In the genomic region with DNA sequence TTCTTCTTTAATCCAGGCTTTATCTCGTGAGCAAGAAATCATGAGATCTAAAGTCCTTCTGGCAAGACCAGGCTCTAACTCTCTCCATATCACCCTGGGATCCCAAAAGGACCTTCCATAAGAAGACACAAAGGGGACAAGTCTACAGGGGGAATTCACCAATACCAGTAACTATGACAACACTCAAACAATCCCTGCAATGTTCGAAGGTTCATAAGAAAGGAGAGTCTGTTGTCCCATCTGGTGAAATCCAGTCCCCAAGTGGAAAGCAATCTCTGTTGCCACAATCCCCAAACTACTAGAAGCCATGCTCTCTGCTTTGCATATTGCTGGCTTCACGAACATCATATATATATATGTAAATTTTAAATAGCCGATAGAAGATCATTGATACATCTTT, we compare ENCODE assay signal across 19 cellular contexts.
"Had no signal": no experiment of that assay in that cellular context is flagged by ENCODE, and none has a peak within 500 bp of the region (broad histone marks: within the 10 kb centered on the region; RNA-seq: fewer than 3 reads in every experiment).

No MANE protein-coding gene starts in this region.

- H3K27me3 Mint-ChIP-seq: activated CD8-positive, alpha-beta memory T cell treated with anti-CD3 and anti-CD28 coated beads, Interleukin-2, amount 10 ng/mL, durations not matched to agents 7 days and 5 days; activated naive CD8-positive, alpha-beta T cell; activated T-cell treated with anti-CD3 and anti-CD28 coated beads, Interleukin-2, amount 50 U/mL, for 24 hours had no signal

- H3K4me3 Mint-ChIP-seq: activated CD8-positive, alpha-beta memory T cell treated with anti-CD3 and anti-CD28 coated beads, Interleukin-2, amount 10 ng/mL, durations not matched to agents 7 days and 5 days; activated naive CD8-positive, alpha-beta T cell; activated T-cell treated with anti-CD3 and anti-CD28 coated beads, Interleukin-2, amount 50 U/mL, for 24 hours; natural killer cell had no signal

- H3K36me3 Mint-ChIP-seq: natural killer cell had no signal

- H3K9me3 Mint-ChIP-seq: activated T-cell treated with anti-CD3 and anti-CD28 coated beads, Interleukin-2, amount 50 U/mL, for 24 hours; natural killer cell had no signal

- H3K4me3 ChIP-seq: cardiac muscle cell, mucosa of descending colon, prostate gland, SJSA1 had no signal

- H3K4me1 ChIP-seq: prostate gland had no signal

- DNase-seq: activated CD4-positive, alpha-beta T cell treated with anti-CD3 and anti-CD28 coated beads for 1 hour; activated CD4-positive, alpha-beta T cell treated with anti-CD3 and anti-CD28 coated beads, Interleukin-2, amount 50 U/mL, for 48 hours; activated CD8-positive, alpha-beta memory T cell treated with anti-CD3 and anti-CD28 coated beads, Interleukin-2, amount 10 ng/mL, durations not matched to agents 7 days and 5 days; activated effector memory CD4-positive, alpha-beta T cell treated with Interleukin-2 at 50 U/mL for 16 hours; activated T-cell treated with anti-CD3 and anti-CD28 coated beads, Interleukin-2, amount 50 U/mL, for 24 hours; dermis blood vessel endothelial cell; glutamatergic neuron; left colon; mucosa of descending colon; natural killer cell; stimulated activated CD4-positive, alpha-beta T cell treated with anti-CD3 and anti-CD28 coated beads, Interleukin-4, amount 100 ng/mL, for 1 hour; stimulated activated CD8-positive, alpha-beta memory T cell treated with anti-CD3 and anti-CD28 coated beads, Interleukin-4, amount 100 ng/mL, for 48 hours; stimulated activated naive CD8-positive, alpha-beta T cell treated with anti-CD3 and anti-CD28 coated beads, Interleukin-15, Interleukin-2, amounts not matched to agents 100 U/mL and 50 U/mL, for 24 hours; SW 1271; trophoblast cell had no signal

- H3K27ac ChIP-seq: cardiac muscle cell, SJSA1 had no signal

- H3K27me3 ChIP-seq: cardiac muscle cell, SJSA1 had no signal

- H3K27ac Mint-ChIP-seq: activated CD8-positive, alpha-beta memory T cell treated with anti-CD3 and anti-CD28 coated beads, Interleukin-2, amount 10 ng/mL, durations not matched to agents 7 days and 5 days; activated naive CD8-positive, alpha-beta T cell; activated T-cell treated with anti-CD3 and anti-CD28 coated beads, Interleukin-2, amount 50 U/mL, for 24 hours; natural killer cell had no signal

- ATAC-seq: activated CD8-positive, alpha-beta memory T cell treated with anti-CD3 and anti-CD28 coated beads, Interleukin-2, amount 10 ng/mL, durations not matched to agents 7 days and 5 days; left colon; mucosa of descending colon; natural killer cell; stimulated activated naive CD8-positive, alpha-beta T cell treated with anti-CD3 and anti-CD28 coated beads, Interleukin-15, Interleukin-2, amounts not matched to agents 100 U/mL and 50 U/mL, for 24 hours had no signal

- H3K4me1 Mint-ChIP-seq: activated CD8-positive, alpha-beta memory T cell treated with anti-CD3 and anti-CD28 coated beads, Interleukin-2, amount 10 ng/mL, durations not matched to agents 7 days and 5 days had no signal

- H3K9me3 ChIP-seq: mucosa of descending colon, prostate gland had no signal
